ENCODE assay signal across 9 cellular contexts in the genomic region with DNA sequence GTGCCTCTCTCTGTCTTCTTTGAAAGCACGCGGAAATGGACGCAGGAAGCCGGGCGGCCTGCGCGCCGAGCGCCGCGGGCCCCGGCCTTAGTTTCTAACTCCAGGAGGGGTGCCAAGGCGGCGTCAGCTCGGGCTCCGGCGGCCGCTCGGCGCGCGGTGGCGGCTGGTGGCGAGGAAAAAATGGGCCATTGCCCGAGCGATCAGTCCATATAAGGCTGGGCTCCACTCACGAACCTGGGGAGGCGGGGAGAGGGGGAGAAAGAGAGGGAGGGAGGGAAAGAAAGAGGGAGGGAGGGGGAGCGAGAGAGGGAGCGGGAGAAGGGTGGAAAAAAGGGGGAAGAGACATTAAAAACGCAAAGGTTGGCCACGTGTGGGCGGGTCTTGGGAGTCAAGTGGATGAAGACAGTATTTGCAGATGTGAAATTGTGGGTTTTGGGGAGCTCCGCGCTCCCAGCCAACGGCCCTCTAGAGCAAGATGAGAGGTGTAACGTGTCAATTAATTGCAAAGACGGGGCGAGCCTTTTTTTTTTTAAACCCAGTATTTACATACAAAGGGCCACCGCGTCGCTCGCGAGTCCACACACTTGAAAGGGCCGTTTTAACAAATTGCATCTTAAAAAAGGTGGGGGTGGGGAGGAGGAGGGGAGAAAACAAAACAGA. TPM values are rescaled to one million over a fixed set of nuclear protein-coding genes. Genes with fewer than 3 reads are reported as not detected.
DNase-seq lines count a peak whose midpoint lies in the region; ATAC-seq and TF ChIP-seq lines count a peak whose summit lies in the region.
"Had no signal": no experiment of that assay in that cellular context is flagged by ENCODE, and none has a peak within 500 bp of the region (broad histone marks: within the 10 kb centered on the region; RNA-seq: fewer than 3 reads in every experiment).

TSS of gene NKX2-2 (minus strand) at position 184 of the 660 bp plus-strand sequence. CDS start 395 bp downstream, outside the sequence.

- no peak within 1 kb of the TSS for H2BK15ac ChIP-seq in mesendoderm (replicated peaks; ENCODE audit: low read depth)

- H3K27me3 Mint-ChIP-seq in activated naive CD8-positive, alpha-beta T cell treated with anti-CD3 and anti-CD28 coated beads, Interleukin-2, amount 10 ng/mL, durations not matched to agents 7 days and 5 days = peaks cover 83% of the 10 kb centered on the region

- H3K56ac ChIP-seq in mesendoderm (ENCODE audit: low read length) = peak within 1 kb of the TSS; percentile 67

- H3K4me2 ChIP-seq in mesendoderm (ENCODE audit: low read length) = peak within 1 kb of the TSS; percentile 74

- peak within 1 kb of the TSS; percentile 38 for H3K27ac Mint-ChIP-seq in activated naive CD8-positive, alpha-beta T cell treated with anti-CD3 and anti-CD28 coated beads, Interleukin-2, amount 10 ng/mL, durations not matched to agents 7 days and 5 days

- no peak for TF ChIP-seq POLR2A in vagina (IDR thresholded peaks at IDR 0.05)

- peak within 1 kb of the TSS; percentile 31 for H4K8ac ChIP-seq in mesendoderm (ENCODE audit: low read depth, low read length)

- H3K23ac ChIP-seq in mesendoderm (ENCODE audit: low read length) = no peak within 1 kb of the TSS

- H2AK5ac ChIP-seq in mesendoderm (ENCODE audit: low read length) = no peak within 1 kb of the TSS

- H3K79me1 ChIP-seq in mesendoderm (ENCODE audit: low read length) = no peaks in the 10 kb centered on the region

- no peak within 1 kb of the TSS for H2BK5ac ChIP-seq in mesendoderm (ENCODE audit: low read length)

- H3K4me3 ChIP-seq in right atrium auricular region (peak within 1 kb of the TSS; percentile 9 to 39), mesendoderm (ENCODE audit: low read length) (no peak within 1 kb of the TSS), vagina (peak within 1 kb of the TSS; percentile 13 to 35)
- H3K4me3 ChIP-seq: right lobe of liver had no signal

- H3K9me3 ChIP-seq in right atrium auricular region (no peaks in the 10 kb centered on the region), vagina (no peaks in the 10 kb centered on the region)
- H3K9me3 ChIP-seq: right lobe of liver had no signal

- no peaks in the 10 kb centered on the region for H3K79me2 ChIP-seq in mesendoderm (ENCODE audit: control insufficient read depth, insufficient read depth, low read length)

- H3K4me1 ChIP-seq in right atrium auricular region (peaks cover 0 to 71% of the 10 kb centered on the region in 2 donors), mesendoderm (ENCODE audit: control insufficient read depth, low read depth, low read length) (no peaks in the 10 kb centered on the region), vagina (peaks cover 65% of the 10 kb centered on the region)

- H3K4me3 Mint-ChIP-seq in activated naive CD8-positive, alpha-beta T cell treated with anti-CD3 and anti-CD28 coated beads, Interleukin-2, amount 10 ng/mL, durations not matched to agents 7 days and 5 days = peak within 1 kb of the TSS; percentile 63

- H3K36me3 Mint-ChIP-seq in activated naive CD8-positive, alpha-beta T cell treated with anti-CD3 and anti-CD28 coated beads, Interleukin-2, amount 10 ng/mL, durations not matched to agents 7 days and 5 days = peaks cover 1% of the 10 kb centered on the region

- H3K27ac ChIP-seq in right atrium auricular region (no peak within 1 kb of the TSS), mesendoderm (ENCODE audit: low read depth, low read length) (no peak within 1 kb of the TSS), vagina (no peak within 1 kb of the TSS)
- H3K27ac ChIP-seq: right lobe of liver had no signal

- intact Hi-C loops in left cardiac atrium (cut with DNase I) (no loop called here), vagina (cut with DNase I) (no loop called here)

- H2BK120ac ChIP-seq in mesendoderm (ENCODE audit: low read depth, low read length) = no peak within 1 kb of the TSS

- H4K5ac ChIP-seq in mesendoderm (ENCODE audit: low read length) = no peak within 1 kb of the TSS

- TF ChIP-seq CTCF in right atrium auricular region (IDR thresholded peaks at IDR 0.05) (no peak), vagina (IDR thresholded peaks at IDR 0.05) (no peak)

- no peak within 1 kb of the TSS for H3K4ac ChIP-seq in mesendoderm (ENCODE audit: low read depth, low read length)

- H3K9me3 Mint-ChIP-seq in activated naive CD8-positive, alpha-beta T cell treated with anti-CD3 and anti-CD28 coated beads, Interleukin-2, amount 10 ng/mL, durations not matched to agents 7 days and 5 days = no peaks in the 10 kb centered on the region

- ATAC-seq in left cardiac atrium (no peak), GM18870 (IDR thresholded peaks at IDR 0.05; ENCODE audit: unreplicated experiment) (no peak)
- ATAC-seq in activated naive CD8-positive, alpha-beta T cell treated with anti-CD3 and anti-CD28 coated beads, Interleukin-2, amount 10 ng/mL, durations not matched to agents 7 days and 5 days (ENCODE audit: low read depth) = no peak

- H3K36me3 ChIP-seq in right atrium auricular region (no peaks in the 10 kb centered on the region), mesendoderm (ENCODE audit: control insufficient read depth, insufficient read depth, low read length) (no peaks in the 10 kb centered on the region), vagina (no peaks in the 10 kb centered on the region)
- H3K36me3 ChIP-seq: right lobe of liver had no signal

- peaks cover 21% of the 10 kb centered on the region for H3K4me1 Mint-ChIP-seq in activated naive CD8-positive, alpha-beta T cell treated with anti-CD3 and anti-CD28 coated beads, Interleukin-2, amount 10 ng/mL, durations not matched to agents 7 days and 5 days

- H3K27me3 ChIP-seq in right atrium auricular region = peaks cover 56 to 73% of the 10 kb centered on the region in 2 donors
- H3K27me3 ChIP-seq in mesendoderm (ENCODE audit: insufficient read depth, low read length, poor library complexity) = peaks cover 72% of the 10 kb centered on the region
- H3K27me3 ChIP-seq in vagina = peaks cover 27% of the 10 kb centered on the region

- no peak within 1 kb of the TSS for H3K18ac ChIP-seq in mesendoderm (ENCODE audit: low read length)

- H3K9ac ChIP-seq in mesendoderm (ENCODE audit: low read length) = peak within 1 kb of the TSS; percentile 15

- POLR2A ChIA-PET in activated naive CD8-positive, alpha-beta T cell treated with anti-CD3 and anti-CD28 coated beads, Interleukin-2, amount 10 ng/mL, durations not matched to agents 7 days and 5 days (lab: Charles Lee) = no interaction called here

- DNase-seq in right atrium auricular region (ENCODE audit: low spot score) (no peak), left cardiac atrium (no peak), mesendoderm (peak; percentile 89), vagina (ENCODE audit: extremely low spot score in 2 of 2) (no peak), CD1c-positive myeloid dendritic cell (ENCODE audit: extremely low spot score) (no peak), GDM1 (lab: John Stamatoyannopoulos, UW) (no peak)
- no peak for DNase-seq in activated naive CD8-positive, alpha-beta T cell treated with anti-CD3 and anti-CD28 coated beads, Interleukin-2, amount 10 ng/mL, durations not matched to agents 7 days and 5 days

- whole genome bisulfite sequencing in mesendoderm (ENCODE audit: extremely low coverage, insufficient coverage, low lambda C conversion rate) = no CpG with 5 or more reads among the region's 45 CpGs

RNA-seq across cellular contexts. Expression of gene NKX2-2, which starts in this region (rescaled TPM):
- not detected for total RNA-seq in right atrium auricular region
- total RNA-seq in left cardiac atrium = not detected
- not detected for total RNA-seq in activated naive CD8-positive, alpha-beta T cell treated with anti-CD3 and anti-CD28 coated beads, Interleukin-2, amount 10 ng/mL, durations not matched to agents 7 days and 5 days
- polyA plus RNA-seq in mesendoderm (2013, experiment 1 of 2) = 0.03 TPM
- 0.03 TPM for polyA plus RNA-seq in mesendoderm (2013, experiment 2 of 2)
- total RNA-seq in vagina = not detected
- total RNA-seq: right lobe of liver had no signal
